In genomic region chr6:148829415-148830101, GRCh38 we compare ENCODE assay signal across 1 cellular context.
TF ChIP-seq lines count a peak whose summit lies in the region.

No MANE protein-coding gene starts in this region.

TF ChIP-seq in SK-N-SH treated with all-trans-retinoic acid at 6 μM for 48 hours, 23 proteins besides CTCF, POLR2A, EP300 and RAD21 (continued from another document):
- TF ChIP-seq CREB5 (CRISPR knock-in tag; IDR thresholded peaks at IDR 0.05; ENCODE audit: low read depth), result no peak
- no peak for TF ChIP-seq TOX (CRISPR knock-in tag; IDR thresholded peaks at IDR 0.05; ENCODE audit: borderline replicate concordance)
